9 cellular contexts compared by ENCODE assay signal in genomic region chr21:25881524-25882376, GRCh38.
DNase-seq lines count a peak whose midpoint lies in the region; ATAC-seq and TF ChIP-seq lines count a peak whose summit lies in the region.
"Had no signal": no experiment of that assay in that cellular context is flagged by ENCODE, and none has a peak within 500 bp of the region (broad histone marks: within the 10 kb centered on the region; RNA-seq: fewer than 3 reads in every experiment).

No MANE protein-coding gene starts in this region.

- DNase-seq in NCI-H1417 (lab: John Stamatoyannopoulos, UW) (peak; percentile 63 to 85 (median 79)), NCI-H1417 treated with DMSO at 0.1 percent for 48 hours (lab: John Stamatoyannopoulos, UW) (no peak), HCT116 (ENCODE audit: low read depth, low spot score) (peak; percentile 41), SW480 (ENCODE audit: low spot score) (peak; percentile 48), adrenal gland (peak; percentile 61 to 85 (median 64)), right atrium auricular region (ENCODE audit: low spot score) (peak; percentile 81), gastrocnemius medialis (peak; percentile 10 to 27)

- POLR2A ChIA-PET in HCT116 (lab: Charles Lee) = no interaction called here

- WGBS in adrenal gland, 4 donors = 65 to 68% (median 66%) methylated on average over 16 to 17 of the region's 17 CpGs

- peak; percentile 69 for TF ChIP-seq RAD21 in HCT116 (IDR thresholded peaks at IDR 0.05; ENCODE audit: low read depth)

- RAD21 ChIA-PET in HCT116 (lab: Charles Lee; ENCODE audit: low non-redundant PET in 1 of 2, low total read pairs in 2 of 2, uncharacterized antibody in 2 of 2, unreplicated experiment in 2 of 2) = no interaction called here

- H3K4me2 ChIP-seq in HCT116 (ENCODE audit: low read length) (no peak overlapping the region), Loucy (ENCODE audit: low read depth, low read length, poor library complexity, severe bottlenecking) (no peak overlapping the region)
- H3K4me2 ChIP-seq: BLaER1 had no signal

- H4K20me1 ChIP-seq in HCT116 (ENCODE audit: insufficient read depth) (no peaks in the 10 kb centered on the region), Loucy (ENCODE audit: insufficient read depth, low read length, poor library complexity, severe bottlenecking) (no peaks in the 10 kb centered on the region)

- H2AFZ ChIP-seq in HCT116 (ENCODE audit: low read depth, low read length, poor library complexity, severe bottlenecking) = no peak overlapping the region
- no peak overlapping the region for H2AFZ ChIP-seq in Loucy (ENCODE audit: low read length)

- H3K9ac ChIP-seq in HCT116 (ENCODE audit: low read length) = no peak overlapping the region
- no peak overlapping the region for H3K9ac ChIP-seq in Loucy (ENCODE audit: low read depth, low read length, poor library complexity, severe bottlenecking)
- H3K9ac ChIP-seq: BLaER1 had no signal

- TF ChIP-seq CTCF in HCT116 (IDR thresholded peaks at IDR 0.05 in 2 of 3, conservative IDR thresholded peaks at IDR 0.05 in 1 of 3; ENCODE audit: borderline replicate concordance in 1 of 3, insufficient read depth in 1 of 3, low read depth in 2 of 3, low read length in 2 of 3) = peak; percentile 55 to 97 (median 92); a peak in 5 of 6 replicates
- peak; percentile 99 for TF ChIP-seq CTCF in Loucy (conservative IDR thresholded peaks at IDR 0.05; ENCODE audit: low read length)
- TF ChIP-seq CTCF in adrenal gland (IDR thresholded peaks at IDR 0.05) = peak; percentile 82 to 94 (median 91)
- TF ChIP-seq CTCF in right atrium auricular region (IDR thresholded peaks at IDR 0.05) = peak; percentile 91 to 96
- TF ChIP-seq CTCF in gastrocnemius medialis (IDR thresholded peaks at IDR 0.05 in 4 of 5, conservative IDR thresholded peaks at IDR 0.05 in 1 of 5) = peak; percentile 78 to 91 (median 82)

- in situ Hi-C loops in gastrocnemius medialis (cut with MboI; ENCODE audit: low sequenced_read_pairs in 4 of 4) = loop anchor here (10.0 to 25.0 kb wide), 3 partner anchors 293 to 833 kb away; partner anchors contain the start of gene APP (in 1 of the 4)

- TF ChIP-seq POLR2A in HCT116 (IDR thresholded peaks at IDR 0.05; ENCODE audit: borderline replicate concordance, extremely low read depth, insufficient read depth, insufficient read length) (no peak), adrenal gland (IDR thresholded peaks at IDR 0.05) (no peak), gastrocnemius medialis (IDR thresholded peaks at IDR 0.05) (no peak)

- intact Hi-C loops in HCT116 (cut with micrococcal nuclease) (loop anchor here (1.0 to 5.0 kb wide), 3 partner anchors 274 to 836 kb away; partner anchors contain the start of gene MRPL39), adrenal gland (cut with DNase I) (loop anchor here (10.0 kb wide), 2 partner anchors 293 to 833 kb away; partner anchors contain the start of gene APP (in 2 of the 2)), gastrocnemius medialis (cut with DNase I; ENCODE audit: low total_unique reads) (loop anchor here (1.0 kb wide), 1 partner anchor 289 kb away; the partner anchor contains the start of gene APP)

- H3K79me2 ChIP-seq in HCT116 (ENCODE audit: insufficient read depth, low read length) = no peaks in the 10 kb centered on the region
- H3K79me2 ChIP-seq in Loucy (ENCODE audit: insufficient read depth, low read length) = no peaks in the 10 kb centered on the region

- BruUV-seq in HCT116 (replicated peaks; lab: Mats Ljungman, UMichigan) = no TSS peak

- H3K4me3 ChIP-seq in HCT116 (replicated peaks in 1 of 2; ENCODE audit: low read depth in 1 of 2, low read length in 2 of 2) (no peak overlapping the region), Loucy (ENCODE audit: low read length, poor library complexity, severe bottlenecking) (no peak overlapping the region), adrenal gland (no peak overlapping the region), right atrium auricular region (no peak overlapping the region), gastrocnemius medialis (no peak overlapping the region)
- H3K4me3 ChIP-seq: BLaER1 had no signal

- H3K27ac ChIP-seq in HCT116 (ENCODE audit: low read depth, low read length) = no peak overlapping the region
- no peak overlapping the region for H3K27ac ChIP-seq in adrenal gland
- H3K27ac ChIP-seq in right atrium auricular region = no peak overlapping the region
- no peak overlapping the region for H3K27ac ChIP-seq in gastrocnemius medialis
- H3K27ac ChIP-seq: BLaER1 had no signal

- CTCF ChIA-PET in HCT116 (lab: Charles Lee) = interaction anchor here (0.6 kb wide), 1 partner anchor 263 kb away, joined by 3 read pairs; no protein-coding TSS in a partner anchor

- peak; percentile 86 for ATAC-seq in HCT116
- peak in 1 of 2 donors; percentile 75 for ATAC-seq in gastrocnemius medialis

- no peaks in the 10 kb centered on the region for H3K9me2 ChIP-seq in HCT116 (ENCODE audit: insufficient read depth)
- no peaks in the 10 kb centered on the region for H3K9me2 ChIP-seq in Loucy (replicated peaks; ENCODE audit: low read depth, low read length)

- no peaks in the 10 kb centered on the region for H3K9me3 ChIP-seq in HCT116 (ENCODE audit: control insufficient read depth in 1 of 2, insufficient read depth in 1 of 2, low read depth in 1 of 2, low read length in 2 of 2)
- H3K9me3 ChIP-seq in Loucy (ENCODE audit: insufficient read depth, low read depth, low read length) = no peaks in the 10 kb centered on the region
- H3K9me3 ChIP-seq in adrenal gland (replicated peaks in 1 of 3) = no peaks in the 10 kb centered on the region
- no peaks in the 10 kb centered on the region for H3K9me3 ChIP-seq in right atrium auricular region
- no peaks in the 10 kb centered on the region for H3K9me3 ChIP-seq in gastrocnemius medialis
- H3K9me3 ChIP-seq: BLaER1 had no signal

- H3K27me3 ChIP-seq in HCT116 (ENCODE audit: insufficient read depth, low read length) (no peaks in the 10 kb centered on the region), Loucy (ENCODE audit: insufficient read depth, low read length, poor library complexity, severe bottlenecking) (no peaks in the 10 kb centered on the region), adrenal gland (no peaks in the 10 kb centered on the region), right atrium auricular region (no peaks in the 10 kb centered on the region), gastrocnemius medialis (no peaks in the 10 kb centered on the region)
- H3K27me3 ChIP-seq: BLaER1 had no signal

- no peaks in the 10 kb centered on the region for H3F3A ChIP-seq in Loucy (ENCODE audit: low read depth)

- H3K36me3 ChIP-seq in HCT116 (ENCODE audit: control insufficient read depth in 1 of 2, insufficient read depth in 2 of 2, low read length in 2 of 2) (peaks cover 5 to 7% of the 10 kb centered on the region in 2 experiments; a peak in 3 of 4 replicates), Loucy (ENCODE audit: insufficient read depth, low read length) (no peaks in the 10 kb centered on the region), adrenal gland (replicated peaks in 1 of 2) (peaks cover 0 to 16% of the 10 kb centered on the region in 2 donors), right atrium auricular region (peaks cover 12% of the 10 kb centered on the region), gastrocnemius medialis (peaks cover 0 to 7% of the 10 kb centered on the region in 2 donors)

- H3K4me1 ChIP-seq in HCT116 (ENCODE audit: control insufficient read depth in 1 of 2, insufficient read depth in 2 of 2, low read length in 2 of 2) = no peaks in the 10 kb centered on the region
- H3K4me1 ChIP-seq in Loucy (ENCODE audit: insufficient read depth, low read length, poor library complexity, severe bottlenecking) = no peaks in the 10 kb centered on the region
- H3K4me1 ChIP-seq in adrenal gland (replicated peaks in 1 of 2) = no peaks in the 10 kb centered on the region
- H3K4me1 ChIP-seq in right atrium auricular region = peaks cover 0 to 14% of the 10 kb centered on the region in 2 donors
- no peaks in the 10 kb centered on the region for H3K4me1 ChIP-seq in gastrocnemius medialis
- H3K4me1 ChIP-seq: BLaER1 had no signal

TF ChIP-seq in HCT116, 20 proteins besides CTCF, POLR2A, EP300 and RAD21:
- no peak for TF ChIP-seq EZH2 (IDR thresholded peaks at IDR 0.05)
- TF ChIP-seq SP1 (IDR thresholded peaks at IDR 0.05; ENCODE audit: low read depth) = no peak
- no peak for TF ChIP-seq SRF (IDR thresholded peaks at IDR 0.05; ENCODE audit: low read depth)
- TF ChIP-seq, protein P1, sequence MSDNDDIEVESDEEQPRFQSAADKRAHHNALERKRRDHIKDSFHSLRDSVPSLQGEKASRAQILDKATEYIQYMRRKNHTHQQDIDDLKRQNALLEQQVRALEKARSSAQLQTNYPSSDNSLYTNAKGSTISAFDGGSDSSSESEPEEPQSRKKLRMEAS (IDR thresholded peaks at IDR 0.05) = no peak
- TF ChIP-seq TCF7L2 (IDR thresholded peaks at IDR 0.05; ENCODE audit: borderline replicate concordance, extremely low read depth, insufficient read depth, insufficient read length) = no peak
- no peak for TF ChIP-seq ELF1 (IDR thresholded peaks at IDR 0.05; ENCODE audit: borderline replicate concordance, low read depth)
